Comparison of ENCODE assay signal across 1 cellular context in genomic region chr11:5171856-5172255, GRCh38.
A peak's percentile ranks its signal among the peaks of the same experiment; 100 is the strongest.
TF ChIP-seq lines count a peak whose summit lies in the region.

No MANE protein-coding gene starts in this region.

TF ChIP-seq in K562, 482 proteins besides CTCF, POLR2A, EP300 and RAD21 (continued from another document):
- TF ChIP-seq DIDO1 (tag; IDR thresholded peaks at IDR 0.05; ENCODE audit: low read depth): no peak
- no peak for TF ChIP-seq OTX1 (CRISPR knock-in tag; IDR thresholded peaks at IDR 0.05)
- TF ChIP-seq ZNF668 (CRISPR knock-in tag; IDR thresholded peaks at IDR 0.05): no peak
- no peak for TF ChIP-seq ZFP30 (CRISPR knock-in tag; IDR thresholded peaks at IDR 0.05; ENCODE audit: borderline replicate concordance)
- TF ChIP-seq SP1 (CRISPR knock-in tag; IDR thresholded peaks at IDR 0.05): no peak
- no peak for TF ChIP-seq HDAC3 (IDR thresholded peaks at IDR 0.05; ENCODE audit: borderline replicate concordance, partially characterized antibody)
- no peak for TF ChIP-seq ZNF75A (CRISPR knock-in tag; IDR thresholded peaks at IDR 0.05)
- TF ChIP-seq ZNF436 (CRISPR knock-in tag; IDR thresholded peaks at IDR 0.05): no peak
- TF ChIP-seq ARID4B (CRISPR knock-in tag; IDR thresholded peaks at IDR 0.05): no peak
- no peak for TF ChIP-seq FUS (optimal IDR thresholded peaks at IDR 0.05; ENCODE audit: low read depth, low read length)
- TF ChIP-seq MTA2 (IDR thresholded peaks at IDR 0.05; ENCODE audit: low read depth): peak; percentile 53; the same call in 1 of the 2 replicates
- TF ChIP-seq ZNF785 (CRISPR knock-in tag; IDR thresholded peaks at IDR 0.05): no peak
